In genomic region chr13:32031815-32032345, GRCh38 we compare ENCODE assay signal across 8 cellular contexts. TPM values are rescaled to one million over a fixed set of nuclear protein-coding genes. Genes with fewer than 3 reads are reported as not detected.
DNase-seq lines count a peak whose midpoint lies in the region; ATAC-seq and TF ChIP-seq lines count a peak whose summit lies in the region.

No MANE protein-coding gene starts in this region.

- 31 to 34% (median 33%) methylated on average over 3 of the region's 3 CpGs for WGBS in heart left ventricle, 4 donors
- 6% methylated on average over 3 of the region's 3 CpGs for WGBS in urinary bladder

- no peaks in the 10 kb centered on the region for H3K9me3 ChIP-seq in heart left ventricle
- no peaks in the 10 kb centered on the region for H3K9me3 ChIP-seq in lower lobe of right lung

- H3K27me3 ChIP-seq in heart left ventricle (no peaks in the 10 kb centered on the region), lower lobe of right lung (ENCODE audit: low read depth) (no peaks in the 10 kb centered on the region)

- no peak for TF ChIP-seq POLR2A in heart left ventricle (IDR thresholded peaks at IDR 0.05)

- no peak for ATAC-seq in heart left ventricle
- ATAC-seq in lower lobe of right lung = no peak
- no peak for ATAC-seq in GM21515 (IDR thresholded peaks at IDR 0.05; ENCODE audit: unreplicated experiment)

- intact Hi-C loops in heart left ventricle (cut with DNase I) = loop anchor here in 2 of 10 donors (10.0 kb wide), 2 partner anchors 123 to 133 kb away; no protein-coding TSS in a partner anchor
- intact Hi-C loops in cardiac septum (cut with DNase I) = loop anchor here (5.0 kb wide), 1 partner anchor 85 kb away; no protein-coding TSS in a partner anchor
- intact Hi-C loops in lower lobe of right lung (cut with DNase I) = no loop called here

- DNase-seq in heart left ventricle (no peak), cardiac septum (ENCODE audit: low spot score) (no peak), astrocyte of the cerebellum (ENCODE audit: low read depth) (no peak), lower lobe of right lung (no peak), NAMALWA (ENCODE audit: low spot score) (no peak), NCI-H1694 treated with DMSO at 0.1 percent for 48 hours (lab: John Stamatoyannopoulos, UW) (no peak)

- H3K4me1 ChIP-seq in heart left ventricle (peaks cover 0 to 38% (median 19%) of the 10 kb centered on the region in 12 donors), lower lobe of right lung (peaks cover 20% of the 10 kb centered on the region), urinary bladder (ENCODE audit: insufficient read depth) (peaks cover 2% of the 10 kb centered on the region)

- TF ChIP-seq CTCF in heart left ventricle (IDR thresholded peaks at IDR 0.05) (no peak), astrocyte of the cerebellum (IDR thresholded peaks at IDR 0.05; ENCODE audit: low read depth, low read length, missing control alignments) (no peak), lower lobe of right lung (IDR thresholded peaks at IDR 0.05) (no peak)

- H3K4me3 ChIP-seq in heart left ventricle (peak overlapping the region; percentile 32 to 86 (median 64)), astrocyte of the cerebellum (ENCODE audit: low read depth, low read length) (peak overlapping the region; percentile 69), lower lobe of right lung (peak overlapping the region; percentile 74), urinary bladder (ENCODE audit: low read depth, low read length) (peak overlapping the region; percentile 62)

- no peaks in the 10 kb centered on the region for H3K36me3 ChIP-seq in heart left ventricle
- no peaks in the 10 kb centered on the region for H3K36me3 ChIP-seq in lower lobe of right lung
- no peaks in the 10 kb centered on the region for H3K36me3 ChIP-seq in urinary bladder (ENCODE audit: insufficient read depth)

- H3K27ac ChIP-seq in heart left ventricle (peak overlapping the region in 11 of 12 donors; percentile 52 to 90 (median 76)), lower lobe of right lung (peak overlapping the region; percentile 73), urinary bladder (ENCODE audit: low read depth) (peak overlapping the region; percentile 78)

- in situ Hi-C loops in astrocyte of the cerebellum (cut with HindIII; ENCODE audit: low sequenced_read_pairs) = loop anchor here (5.0 to 25.0 kb wide), 2 partner anchors 105 to 255 kb away; no protein-coding TSS in a partner anchor

RNA-seq across cellular contexts. Expression of gene FRY, which starts 0.3 kb away (rescaled TPM):
- total RNA-seq in heart left ventricle (100 to 1,000 TPM; 108 to 237 (median 168) TPM), cardiac septum (202 TPM), lower lobe of right lung (93.7 TPM), urinary bladder (45.9 TPM)
- polyA plus RNA-seq in heart left ventricle (10 to 100 TPM; 21.6 to 43.7 TPM), urinary bladder (61.4 TPM)
